10 cellular contexts compared by ENCODE assay signal in the genomic region with DNA sequence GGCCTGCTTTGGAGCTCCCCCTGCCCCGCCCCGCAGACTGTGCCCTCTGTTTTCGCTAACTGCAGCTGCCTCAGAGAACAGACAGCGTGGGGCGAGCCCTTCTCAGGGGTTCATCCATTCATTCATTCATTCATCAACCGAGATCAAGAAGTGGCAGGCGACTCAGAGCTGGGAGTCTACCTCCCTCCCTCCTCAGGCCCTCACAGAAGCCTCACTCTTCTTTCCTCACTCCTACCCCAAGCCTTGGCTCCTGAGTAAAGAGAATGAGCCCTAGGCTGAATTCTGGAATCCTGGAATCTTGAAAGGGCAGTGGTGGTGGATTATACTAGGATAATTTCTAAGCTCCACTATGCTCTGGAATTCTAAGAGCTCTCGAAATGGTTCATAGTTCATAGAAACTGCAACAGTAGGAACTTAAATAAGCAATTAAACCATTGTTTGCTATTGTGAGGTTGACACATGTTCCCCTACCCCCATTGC. TPM values are rescaled to one million over a fixed set of nuclear protein-coding genes. Genes with fewer than 3 reads are reported as not detected.
DNase-seq lines count a peak whose midpoint lies in the region; ATAC-seq and TF ChIP-seq lines count a peak whose summit lies in the region.
"Had no signal": no experiment of that assay in that cellular context is flagged by ENCODE, and none has a peak within 500 bp of the region (broad histone marks: within the 10 kb centered on the region; RNA-seq: fewer than 3 reads in every experiment).

No MANE protein-coding gene starts in this region.

- CTCF ChIA-PET in HCT116 (lab: Charles Lee) (interaction anchor here (0.9 to 5.6 kb wide), 46 partner anchors 8 to 589 kb away, joined by 3 to 196 read pairs (median 6); a partner anchor contains a TSS), WTC11 (lab: Charles Lee) (interaction anchor here (0.5 to 8.1 kb wide), 51 partner anchors 7 to 721 kb away, joined by 3 to 269 read pairs (median 6); a partner anchor contains a TSS)

- H3K9me2 ChIP-seq in HCT116 (ENCODE audit: insufficient read depth): no peaks in the 10 kb centered on the region

- no peak overlapping the region for H3K27ac ChIP-seq in ACC112 (ENCODE audit: low read depth, low read length)
- peak overlapping the region; percentile 16; the same call in 1 of the 2 replicates for H3K27ac ChIP-seq in HCT116 (ENCODE audit: low read depth, low read length)
- no peak overlapping the region for H3K27ac ChIP-seq in lower lobe of right lung
- H3K27ac ChIP-seq: left lung had no signal

- H3K27ac Mint-ChIP-seq in WTC11: no peak overlapping the region
- H3K27ac Mint-ChIP-seq: activated naive CD8-positive, alpha-beta T cell treated with anti-CD3 and anti-CD28 coated beads, Interleukin-2, amount 10 ng/mL, durations not matched to agents 7 days and 5 days had no signal

- H3K4me2 ChIP-seq in HCT116 (ENCODE audit: low read length): peak overlapping the region; percentile 91

- no peak for ATAC-seq in HCT116
- no peak for ATAC-seq in WTC11
- ATAC-seq in lower lobe of right lung: no peak
- ATAC-seq in HG02973 (IDR thresholded peaks at IDR 0.05; ENCODE audit: unreplicated experiment): no peak
- no peak for ATAC-seq in HG03025 (IDR thresholded peaks at IDR 0.05; ENCODE audit: low FRiP score, unreplicated experiment)

- H3K9me3 ChIP-seq in HCT116 (ENCODE audit: control insufficient read depth in 1 of 2, insufficient read depth in 1 of 2, low read depth in 1 of 2, low read length in 2 of 2): no peaks in the 10 kb centered on the region
- H3K9me3 ChIP-seq in lower lobe of right lung: no peaks in the 10 kb centered on the region
- H3K9me3 ChIP-seq: left lung had no signal

- TF ChIP-seq CTCF in HCT116 (IDR thresholded peaks at IDR 0.05 in 2 of 3, conservative IDR thresholded peaks at IDR 0.05 in 1 of 3; ENCODE audit: borderline replicate concordance in 1 of 3, insufficient read depth in 1 of 3, low read depth in 2 of 3, low read length in 2 of 3): no peak
- no peak for TF ChIP-seq CTCF in WTC11 (IDR thresholded peaks at IDR 0.05)
- no peak for TF ChIP-seq CTCF in lower lobe of right lung (IDR thresholded peaks at IDR 0.05)

- no peak for TF ChIP-seq RAD21 in HCT116 (IDR thresholded peaks at IDR 0.05; ENCODE audit: low read depth)

- peaks cover 91% of the 10 kb centered on the region for H3K27me3 Mint-ChIP-seq in WTC11 (ENCODE audit: low read depth)

- peak overlapping the region; percentile 61 for H3K9ac ChIP-seq in HCT116 (ENCODE audit: low read length)

- H3K9me3 Mint-ChIP-seq in WTC11: no peaks in the 10 kb centered on the region
- H3K9me3 Mint-ChIP-seq: activated naive CD8-positive, alpha-beta T cell treated with anti-CD3 and anti-CD28 coated beads, Interleukin-2, amount 10 ng/mL, durations not matched to agents 7 days and 5 days had no signal

- no peaks in the 10 kb centered on the region for H3K36me3 ChIP-seq in ACC112 (ENCODE audit: insufficient read depth, low read length)
- H3K36me3 ChIP-seq in HCT116 (ENCODE audit: control insufficient read depth in 1 of 2, insufficient read depth in 2 of 2, low read length in 2 of 2): no peaks in the 10 kb centered on the region
- H3K36me3 ChIP-seq in lower lobe of right lung: no peaks in the 10 kb centered on the region
- H3K36me3 ChIP-seq: left lung had no signal

- H3K79me2 ChIP-seq in ACC112 (ENCODE audit: control insufficient read depth, insufficient read depth, low read length, unreplicated experiment) (no peaks in the 10 kb centered on the region), HCT116 (ENCODE audit: insufficient read depth, low read length) (no peaks in the 10 kb centered on the region)

- RAD21 ChIA-PET in HCT116 (lab: Charles Lee; ENCODE audit: low non-redundant PET in 1 of 2, low total read pairs in 2 of 2, uncharacterized antibody in 2 of 2, unreplicated experiment in 2 of 2): interaction anchor here (0.9 to 3.5 kb wide), 23 partner anchors 9 to 430 kb away, joined by 3 to 36 read pairs (median 5); a partner anchor contains a TSS

- H3K27me3 ChIP-seq in ACC112 (ENCODE audit: insufficient read depth, low read length) (peaks cover 66% of the 10 kb centered on the region), HCT116 (ENCODE audit: insufficient read depth, low read length) (peaks cover 6% of the 10 kb centered on the region; the same call in 1 of the 2 replicates), lower lobe of right lung (ENCODE audit: low read depth) (peaks cover 90% of the 10 kb centered on the region)

- no peak for DNase-seq in HCT116 (ENCODE audit: low read depth, low spot score)
- DNase-seq in WTC11 (ENCODE audit: low spot score): no peak
- no peak for DNase-seq in lower lobe of right lung
- no peak for DNase-seq in NCI-H128 (lab: John Stamatoyannopoulos, UW; ENCODE audit: unreplicated experiment)
- no peak for DNase-seq in NCI-H2107 (lab: John Stamatoyannopoulos, UW)

- no TSS peak for BruUV-seq in HCT116 (replicated peaks; lab: Mats Ljungman, UMichigan)

- H3K4me1 ChIP-seq in ACC112 (ENCODE audit: control insufficient read depth, insufficient read depth, low read length, unreplicated experiment): peaks cover 15% of the 10 kb centered on the region
- H3K4me1 ChIP-seq in HCT116 (ENCODE audit: control insufficient read depth in 1 of 2, insufficient read depth in 2 of 2, low read length in 2 of 2): peaks cover 14 to 30% of the 10 kb centered on the region in 2 experiments
- H3K4me1 ChIP-seq in lower lobe of right lung: peaks cover 45% of the 10 kb centered on the region

- H4K20me1 ChIP-seq in HCT116 (ENCODE audit: insufficient read depth): no peaks in the 10 kb centered on the region

- TF ChIP-seq POLR2A in HCT116 (IDR thresholded peaks at IDR 0.05; ENCODE audit: borderline replicate concordance, extremely low read depth, insufficient read depth, insufficient read length): no peak

- H3K4me3 Mint-ChIP-seq in WTC11: peak overlapping the region; percentile 65

- H3K36me3 Mint-ChIP-seq in WTC11: no peaks in the 10 kb centered on the region

- H2AFZ ChIP-seq in ACC112 (ENCODE audit: low read length, unreplicated experiment) (no peak overlapping the region), HCT116 (ENCODE audit: low read depth, low read length, poor library complexity, severe bottlenecking) (peak overlapping the region; percentile 87)

- POLR2A ChIA-PET in HCT116 (lab: Charles Lee): interaction anchor here (1.0 to 2.5 kb wide), 12 partner anchors 45 to 440 kb away, joined by 3 to 17 read pairs (median 4); a partner anchor contains a TSS
- POLR2A ChIA-PET in WTC11 (lab: Charles Lee): interaction anchor here (1.2 kb wide), 1 partner anchor 136 kb away, joined by 4 read pairs; no protein-coding TSS in a partner anchor

- H3K4me1 Mint-ChIP-seq in WTC11: peaks cover 33% of the 10 kb centered on the region

- intact Hi-C loops in HCT116 (cut with micrococcal nuclease) (loop anchor here (1.0 to 2.0 kb wide), 2 partner anchors 208 to 429 kb away; a partner anchor contains a TSS), lower lobe of right lung (cut with DNase I) (loop anchor here (5.0 kb wide), 1 partner anchor 135 kb away; no protein-coding TSS in a partner anchor)

- H3K4me3 ChIP-seq in ACC112 (ENCODE audit: low read depth, low read length) (peak overlapping the region; percentile 77), HCT116 (replicated peaks in 1 of 2; ENCODE audit: low read depth in 1 of 2, low read length in 2 of 2) (peak overlapping the region; percentile 56 to 69), lower lobe of right lung (peak overlapping the region; percentile 51)

TF ChIP-seq in HCT116, 20 proteins besides CTCF, POLR2A, EP300 and RAD21 (continues in another document):
- TF ChIP-seq CEBPB (IDR thresholded peaks at IDR 0.05; ENCODE audit: low read depth) (no peak), POLR2AphosphoS5 (IDR thresholded peaks at IDR 0.05; ENCODE audit: low read depth, low read length) (no peak)

TF ChIP-seq in WTC11, 78 proteins besides CTCF, POLR2A, EP300 and RAD21 (continues in another document):
- TF ChIP-seq, protein P1, sequence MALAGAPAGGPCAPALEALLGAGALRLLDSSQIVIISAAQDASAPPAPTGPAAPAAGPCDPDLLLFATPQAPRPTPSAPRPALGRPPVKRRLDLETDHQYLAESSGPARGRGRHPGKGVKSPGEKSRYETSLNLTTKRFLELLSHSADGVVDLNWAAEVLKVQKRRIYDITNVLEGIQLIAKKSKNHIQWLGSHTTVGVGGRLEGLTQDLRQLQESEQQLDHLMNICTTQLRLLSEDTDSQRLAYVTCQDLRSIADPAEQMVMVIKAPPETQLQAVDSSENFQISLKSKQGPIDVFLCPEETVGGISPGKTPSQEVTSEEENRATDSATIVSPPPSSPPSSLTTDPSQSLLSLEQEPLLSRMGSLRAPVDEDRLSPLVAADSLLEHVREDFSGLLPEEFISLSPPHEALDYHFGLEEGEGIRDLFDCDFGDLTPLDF (CRISPR knock-in tag; IDR thresholded peaks at IDR 0.05): no peak
- TF ChIP-seq ZNF138 (CRISPR knock-in tag; conservative IDR thresholded peaks at IDR 0.05) (no peak), PRRX2 (CRISPR knock-in tag; IDR thresholded peaks at IDR 0.05) (no peak), GABPB1 (CRISPR knock-in tag; IDR thresholded peaks at IDR 0.05) (no peak)
- TF ChIP-seq, protein P2, sequence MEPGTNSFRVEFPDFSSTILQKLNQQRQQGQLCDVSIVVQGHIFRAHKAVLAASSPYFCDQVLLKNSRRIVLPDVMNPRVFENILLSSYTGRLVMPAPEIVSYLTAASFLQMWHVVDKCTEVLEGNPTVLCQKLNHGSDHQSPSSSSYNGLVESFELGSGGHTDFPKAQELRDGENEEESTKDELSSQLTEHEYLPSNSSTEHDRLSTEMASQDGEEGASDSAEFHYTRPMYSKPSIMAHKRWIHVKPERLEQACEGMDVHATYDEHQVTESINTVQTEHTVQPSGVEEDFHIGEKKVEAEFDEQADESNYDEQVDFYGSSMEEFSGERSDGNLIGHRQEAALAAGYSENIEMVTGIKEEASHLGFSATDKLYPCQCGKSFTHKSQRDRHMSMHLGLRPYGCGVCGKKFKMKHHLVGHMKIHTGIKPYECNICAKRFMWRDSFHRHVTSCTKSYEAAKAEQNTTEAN (CRISPR knock-in tag; IDR thresholded peaks at IDR 0.05): no peak
- TF ChIP-seq, protein P3, sequence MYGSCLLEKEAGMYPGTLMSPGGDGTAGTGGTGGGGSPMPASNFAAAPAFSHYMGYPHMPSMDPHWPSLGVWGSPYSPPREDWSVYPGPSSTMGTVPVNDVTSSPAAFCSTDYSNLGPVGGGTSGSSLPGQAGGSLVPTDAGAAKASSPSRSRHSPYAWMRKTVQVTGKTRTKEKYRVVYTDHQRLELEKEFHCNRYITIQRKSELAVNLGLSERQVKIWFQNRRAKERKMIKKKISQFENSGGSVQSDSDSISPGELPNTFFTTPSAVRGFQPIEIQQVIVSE (CRISPR knock-in tag; IDR thresholded peaks at IDR 0.05; ENCODE audit: borderline replicate concordance): no peak

RNA-seq across cellular contexts. Expression of a gene that starts 2.3 kb away (rescaled TPM):
- not detected for total RNA-seq in HCT116 (2021; ENCODE audit: unreplicated experiment)
- polyA plus RNA-seq in HCT116 (2012): 0.04 TPM in 1 of 2 replicates, not detected in the other
- 0.44 to 0.78 TPM (median 0.74 TPM) in 3 replicates for total RNA-seq in WTC11 (2021)
- total RNA-seq in lower lobe of right lung: 0.38 TPM
- total RNA-seq: activated naive CD8-positive, alpha-beta T cell treated with anti-CD3 and anti-CD28 coated beads, Interleukin-2, amount 10 ng/mL, durations not matched to agents 7 days and 5 days had no signal

RNA-seq across cellular contexts. Expression of a gene that starts 28.3 kb away (rescaled TPM):
- total RNA-seq in HCT116 (2021; ENCODE audit: unreplicated experiment) (14.0 TPM), WTC11 (2021) (1.3 to 1.8 TPM (median 1.6 TPM) in 3 replicates), lower lobe of right lung (3.0 TPM)
- polyA plus RNA-seq in HCT116 (2012): 11.5 and 12.4 TPM in 2 replicates

RNA-seq across cellular contexts. Expression of a gene that starts 58.6 kb away (rescaled TPM):
- 392 TPM for total RNA-seq in HCT116 (2021; ENCODE audit: unreplicated experiment)
- polyA plus RNA-seq in HCT116 (2012): 522 and 560 TPM in 2 replicates
- total RNA-seq in WTC11 (2021): 35.3 to 44.2 TPM (median 35.5 TPM) in 3 replicates
- 162 TPM for total RNA-seq in lower lobe of right lung
